3 cellular contexts compared by ENCODE assay signal in genomic region chr14:49381778-49382177, GRCh38.
"Had no signal": no experiment of that assay in that cellular context is flagged by ENCODE, and none has a peak within 500 bp of the region (broad histone marks: within the 10 kb centered on the region; RNA-seq: fewer than 3 reads in every experiment).

No MANE protein-coding gene starts in this region.

- ATAC-seq: GM12878 had no signal

- H3K4me3 ChIP-seq: GM12878 had no signal

- DNase-seq: GDM1, GF-D8 had no signal
